In the genomic region with DNA sequence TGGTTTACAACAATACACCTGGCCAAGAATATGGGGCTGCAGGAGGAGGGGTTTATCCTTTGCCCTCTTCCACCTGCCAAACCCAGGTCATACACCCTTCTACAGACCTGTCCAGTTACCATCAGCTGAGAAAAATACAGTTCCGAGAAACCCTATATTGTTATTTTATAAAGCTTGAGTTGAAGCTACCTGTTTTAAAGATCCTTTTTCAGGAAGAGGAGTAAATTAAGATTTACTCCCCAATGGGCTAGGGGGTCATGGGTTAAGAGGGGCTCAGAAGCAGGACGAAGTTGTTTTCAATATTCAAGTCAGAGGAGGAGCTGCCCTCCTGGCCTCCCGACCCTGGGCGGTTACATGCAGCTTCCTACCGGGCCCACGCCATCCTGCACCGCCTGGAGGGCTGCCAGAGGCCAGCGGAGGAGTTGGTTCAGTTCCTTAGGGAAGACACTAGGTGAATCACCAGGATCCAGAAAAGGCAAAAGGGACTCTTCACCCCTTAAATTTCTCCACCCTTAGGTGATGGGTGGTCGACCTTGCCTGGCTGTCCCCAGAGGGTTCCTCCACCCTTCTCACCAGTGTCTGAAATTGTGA, we compare ENCODE assay signal across 8 cellular contexts. TPM values are rescaled to one million over a fixed set of nuclear protein-coding genes. Genes with fewer than 3 reads are reported as not detected.
DNase-seq lines count a peak whose midpoint lies in the region; ATAC-seq and TF ChIP-seq lines count a peak whose summit lies in the region.

No MANE protein-coding gene starts in this region.

- H3K27me3 Mint-ChIP-seq in stimulated activated naive CD8-positive, alpha-beta T cell treated with anti-CD3 and anti-CD28 coated beads, Interleukin-15, Interleukin-2, amounts not matched to agents 100 ng/mL and 50 ng/mL, for 24 hours = peaks cover 51% of the 10 kb centered on the region
- H3K27me3 Mint-ChIP-seq in stimulated activated naive CD8-positive, alpha-beta T cell treated with anti-CD3 and anti-CD28 coated beads, Interleukin-15, amount 100 ng/mL, for 72 hours = peaks cover 65% of the 10 kb centered on the region
- peaks cover 38% of the 10 kb centered on the region for H3K27me3 Mint-ChIP-seq in activated naive CD4-positive, alpha-beta T cell treated with anti-CD3 and anti-CD28 coated beads for 36 hours (ENCODE audit: low read depth)

- peak overlapping the region; percentile 71 for H3K4me3 ChIP-seq in colonic mucosa
- H3K4me3 ChIP-seq in mucosa of rectum (ENCODE audit: low read length in 2 of 2) = peak overlapping the region; percentile 73

- H3K9me3 ChIP-seq in colonic mucosa = no peaks in the 10 kb centered on the region
- H3K9me3 ChIP-seq in mucosa of rectum (ENCODE audit: control insufficient read depth in 2 of 2, low read length in 2 of 2) = no peaks in the 10 kb centered on the region

- no peak for DNase-seq in stimulated activated naive CD8-positive, alpha-beta T cell treated with anti-CD3 and anti-CD28 coated beads, Interleukin-15, amount 100 ng/mL, for 72 hours
- peak; percentile 86 for DNase-seq in colonic mucosa
- no peak for DNase-seq in NCI-H1694 treated with DMSO at 0.1 percent for 48 hours (lab: John Stamatoyannopoulos, UW)
- no peak for DNase-seq in activated naive CD4-positive, alpha-beta T cell treated with anti-CD3 and anti-CD28 coated beads for 36 hours
- no peak for DNase-seq in HuH-7.5 (ENCODE audit: low spot score)

- no peak for TF ChIP-seq CTCF in colonic mucosa (IDR thresholded peaks at IDR 0.05)

- H3K4me1 Mint-ChIP-seq in stimulated activated naive CD8-positive, alpha-beta T cell treated with anti-CD3 and anti-CD28 coated beads, Interleukin-15, Interleukin-2, amounts not matched to agents 100 ng/mL and 50 ng/mL, for 24 hours (ENCODE audit: low read depth) = peaks cover 27% of the 10 kb centered on the region
- H3K4me1 Mint-ChIP-seq in stimulated activated naive CD8-positive, alpha-beta T cell treated with anti-CD3 and anti-CD28 coated beads, Interleukin-15, amount 100 ng/mL, for 72 hours = peaks cover 41% of the 10 kb centered on the region
- H3K4me1 Mint-ChIP-seq in activated naive CD4-positive, alpha-beta T cell treated with anti-CD3 and anti-CD28 coated beads for 36 hours (ENCODE audit: low read depth) = peaks cover 13% of the 10 kb centered on the region

- no peak for ATAC-seq in stimulated activated naive CD8-positive, alpha-beta T cell treated with anti-CD3 and anti-CD28 coated beads, Interleukin-15, amount 100 ng/mL, for 72 hours
- no peak for ATAC-seq in HG02642 (IDR thresholded peaks at IDR 0.05; ENCODE audit: poor library complexity, unreplicated experiment)

- no peaks in the 10 kb centered on the region for H3K9me3 Mint-ChIP-seq in stimulated activated naive CD8-positive, alpha-beta T cell treated with anti-CD3 and anti-CD28 coated beads, Interleukin-15, Interleukin-2, amounts not matched to agents 100 ng/mL and 50 ng/mL, for 24 hours
- no peaks in the 10 kb centered on the region for H3K9me3 Mint-ChIP-seq in stimulated activated naive CD8-positive, alpha-beta T cell treated with anti-CD3 and anti-CD28 coated beads, Interleukin-15, amount 100 ng/mL, for 72 hours
- no peaks in the 10 kb centered on the region for H3K9me3 Mint-ChIP-seq in activated naive CD4-positive, alpha-beta T cell treated with anti-CD3 and anti-CD28 coated beads for 36 hours

- peak overlapping the region; percentile 73 for H3K27ac ChIP-seq in colonic mucosa
- H3K27ac ChIP-seq in mucosa of rectum (ENCODE audit: low read depth in 2 of 2, low read length in 2 of 2) = peak overlapping the region; percentile 76 to 78

- intact Hi-C loops in colonic mucosa (cut with DNase I) = loop anchor here (10.0 kb wide), 1 partner anchor 733 kb away; no protein-coding TSS in a partner anchor
- intact Hi-C loops in activated naive CD4-positive, alpha-beta T cell treated with anti-CD3 and anti-CD28 coated beads for 36 hours (cut with micrococcal nuclease) = no loop called here

- H3K27me3 ChIP-seq in colonic mucosa (peaks cover 34% of the 10 kb centered on the region), mucosa of rectum (ENCODE audit: control insufficient read depth in 2 of 2, insufficient read depth in 2 of 2, low read length in 2 of 2) (peaks cover 22 to 24% of the 10 kb centered on the region in 2 donors)

- H3K4me3 Mint-ChIP-seq in stimulated activated naive CD8-positive, alpha-beta T cell treated with anti-CD3 and anti-CD28 coated beads, Interleukin-15, Interleukin-2, amounts not matched to agents 100 ng/mL and 50 ng/mL, for 24 hours = peak overlapping the region; percentile 66
- H3K4me3 Mint-ChIP-seq in stimulated activated naive CD8-positive, alpha-beta T cell treated with anti-CD3 and anti-CD28 coated beads, Interleukin-15, amount 100 ng/mL, for 72 hours = peak overlapping the region in 1 of 2 donors; percentile 76
- no peak overlapping the region for H3K4me3 Mint-ChIP-seq in activated naive CD4-positive, alpha-beta T cell treated with anti-CD3 and anti-CD28 coated beads for 36 hours

- H3K9ac ChIP-seq in colonic mucosa (ENCODE audit: low read depth in 2 of 2, low read length in 2 of 2) (peak overlapping the region; percentile 58 to 87), mucosa of rectum (ENCODE audit: low read depth in 1 of 2, low read length in 2 of 2) (peak overlapping the region; percentile 68 to 76)

- H3K27ac Mint-ChIP-seq in stimulated activated naive CD8-positive, alpha-beta T cell treated with anti-CD3 and anti-CD28 coated beads, Interleukin-15, Interleukin-2, amounts not matched to agents 100 ng/mL and 50 ng/mL, for 24 hours = no peak overlapping the region
- H3K27ac Mint-ChIP-seq in stimulated activated naive CD8-positive, alpha-beta T cell treated with anti-CD3 and anti-CD28 coated beads, Interleukin-15, amount 100 ng/mL, for 72 hours = no peak overlapping the region
- no peak overlapping the region for H3K27ac Mint-ChIP-seq in activated naive CD4-positive, alpha-beta T cell treated with anti-CD3 and anti-CD28 coated beads for 36 hours

- H3K36me3 ChIP-seq in colonic mucosa = no peaks in the 10 kb centered on the region
- peaks cover 11 to 16% of the 10 kb centered on the region in 2 donors for H3K36me3 ChIP-seq in mucosa of rectum (ENCODE audit: control insufficient read depth in 2 of 2, insufficient read depth in 2 of 2, low read length in 2 of 2)

- no peaks in the 10 kb centered on the region for H3K36me3 Mint-ChIP-seq in stimulated activated naive CD8-positive, alpha-beta T cell treated with anti-CD3 and anti-CD28 coated beads, Interleukin-15, Interleukin-2, amounts not matched to agents 100 ng/mL and 50 ng/mL, for 24 hours (ENCODE audit: low read depth)
- H3K36me3 Mint-ChIP-seq in activated naive CD4-positive, alpha-beta T cell treated with anti-CD3 and anti-CD28 coated beads for 36 hours (ENCODE audit: low read depth) = no peaks in the 10 kb centered on the region

- CTCF ChIA-PET in activated naive CD4-positive, alpha-beta T cell treated with anti-CD3 and anti-CD28 coated beads for 36 hours (lab: Charles Lee) = interaction anchor here (0.6 to 2.9 kb wide), 4 partner anchors 9 to 303 kb away, joined by 3 to 14 read pairs (median 4); no protein-coding TSS in a partner anchor

- H3K4me1 ChIP-seq in colonic mucosa (peaks cover 5% of the 10 kb centered on the region), mucosa of rectum (ENCODE audit: control insufficient read depth in 2 of 2, insufficient read depth in 2 of 2, low read length in 2 of 2) (peaks cover 33% of the 10 kb centered on the region in 2 donors)

RNA-seq across cellular contexts. Expression of a gene that starts 1.3 kb away (rescaled TPM):
- 10 to 100 TPM; 41.5 to 50.4 TPM for total RNA-seq in colonic mucosa
- under 1 TPM; 0.72 to 0.89 TPM for total RNA-seq in activated naive CD4-positive, alpha-beta T cell treated with anti-CD3 and anti-CD28 coated beads for 36 hours

RNA-seq across cellular contexts. Expression of a gene that starts 30.6 kb away (rescaled TPM):
- total RNA-seq in colonic mucosa = under 1 TPM in 1 of 2 donors, not detected in 1; 0.05 TPM
- total RNA-seq in activated naive CD4-positive, alpha-beta T cell treated with anti-CD3 and anti-CD28 coated beads for 36 hours = under 1 TPM; 0.05 to 0.10 TPM

RNA-seq across cellular contexts. Expression of a gene that starts 40.7 kb away (rescaled TPM):
- not detected for total RNA-seq in colonic mucosa
- total RNA-seq in activated naive CD4-positive, alpha-beta T cell treated with anti-CD3 and anti-CD28 coated beads for 36 hours = under 1 TPM; 0.30 to 0.50 TPM

Comparison
In these comparisons a context has a peak if more than half of its experiments do, and no peak if none do; other contexts are left out.
1. RNA of a gene that starts 1.3 kb away (total RNA-seq): 41.5 to 50.4 TPM in colonic mucosa; 0.72 to 0.89 TPM in activated naive CD4-positive, alpha-beta T cell treated with anti-CD3 and anti-CD28 coated beads for 36 hours; every median in the first group is over 10 times any median in the second.